In genomic region chr12:29695026-29695425, GRCh38 we compare ENCODE assay signal across 1 cellular context.
TF ChIP-seq lines count a peak whose summit lies in the region.

No MANE protein-coding gene starts in this region.

TF ChIP-seq in IMR-90, 13 proteins besides CTCF, POLR2A, EP300 and RAD21:
- TF ChIP-seq NFE2L2 (IDR thresholded peaks at IDR 0.05; ENCODE audit: low read depth, low read length), result no peak
- TF ChIP-seq CEBPB (IDR thresholded peaks at IDR 0.05; ENCODE audit: low read depth, low read length), result no peak
- TF ChIP-seq MAZ (IDR thresholded peaks at IDR 0.05; ENCODE audit: borderline replicate concordance, low read depth, low read length), result no peak
- no peak for TF ChIP-seq CHD1 (IDR thresholded peaks at IDR 0.05; ENCODE audit: low read depth, low read length)
- TF ChIP-seq MAFK (IDR thresholded peaks at IDR 0.05; ENCODE audit: low read depth, low read length), result no peak
- no peak for TF ChIP-seq MXI1 (IDR thresholded peaks at IDR 0.05; ENCODE audit: borderline replicate concordance, low read depth, low read length)
- no peak for TF ChIP-seq RCOR1 (IDR thresholded peaks at IDR 0.05; ENCODE audit: insufficient replicate concordance, low read length)
- no peak for TF ChIP-seq RFX5 (IDR thresholded peaks at IDR 0.05; ENCODE audit: low read depth, low read length)
- no peak for TF ChIP-seq SMC3 (IDR thresholded peaks at IDR 0.05; ENCODE audit: low read depth, low read length)
